In the genomic region with DNA sequence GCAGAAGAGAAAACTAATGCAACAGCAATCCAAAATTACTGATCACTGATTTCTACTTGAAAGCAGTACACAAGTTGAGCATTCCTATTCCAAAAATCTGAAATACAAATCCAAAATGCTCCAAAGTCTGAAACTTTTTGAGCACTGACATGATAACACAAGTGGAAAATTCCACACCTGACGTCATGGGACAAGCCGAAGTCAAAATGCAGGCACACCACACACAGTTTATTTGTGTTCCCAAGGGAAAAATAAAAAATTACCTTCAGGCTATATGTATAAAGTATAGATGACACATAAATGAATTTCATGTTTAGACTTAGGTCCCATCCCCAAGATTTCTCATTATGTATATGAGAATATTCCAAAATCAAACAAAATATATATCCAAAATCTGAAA, we compare ENCODE assay signal across 22 cellular contexts. TPM values are rescaled to one million over a fixed set of nuclear protein-coding genes. Genes with fewer than 3 reads are reported as not detected.
DNase-seq lines count a peak whose midpoint lies in the region; ATAC-seq, FAIRE-seq and TF ChIP-seq lines count a peak whose summit lies in the region.
"Had no signal": no experiment of that assay in that cellular context is flagged by ENCODE, and none has a peak within 500 bp of the region (broad histone marks: within the 10 kb centered on the region; RNA-seq: fewer than 3 reads in every experiment).

No MANE protein-coding gene starts in this region.

- POLR2A ChIA-PET in CD4-positive, alpha-beta T cell (lab: Charles Lee): no interaction called here

- no peak overlapping the region for H3K4me3 Mint-ChIP-seq in astrocyte (ENCODE audit: unreplicated experiment)
- H3K4me3 Mint-ChIP-seq in osteocyte (ENCODE audit: unreplicated experiment): no peak overlapping the region
- no peak overlapping the region for H3K4me3 Mint-ChIP-seq in CD4-positive, alpha-beta T cell
- H3K4me3 Mint-ChIP-seq: B cell; CD4-positive, CD25-positive, alpha-beta regulatory T cell; CD8-positive, alpha-beta memory T cell had no signal

- H3K27ac ChIP-seq in astrocyte (ENCODE audit: low read depth, low read length) (no peak overlapping the region), heart right ventricle (no peak overlapping the region)
- H3K27ac ChIP-seq in CD4-positive, alpha-beta T cell (ENCODE audit: low read depth, low read length): no peak overlapping the region
- H3K27ac ChIP-seq: 22Rv1, BLaER1, C4-2B, GM23248 had no signal

- H3K9me3 ChIP-seq in astrocyte (ENCODE audit: insufficient read depth, low read depth, low read length) (no peaks in the 10 kb centered on the region), heart right ventricle (peaks cover 0 to 14% (median 8%) of the 10 kb centered on the region in 11 donors)
- no peaks in the 10 kb centered on the region for H3K9me3 ChIP-seq in CD4-positive, alpha-beta T cell (ENCODE audit: control insufficient read depth, low read length)

- TF ChIP-seq CTCF in D721Med (IDR thresholded peaks at IDR 0.05; ENCODE audit: insufficient read depth, missing control alignments) (no peak), astrocyte (IDR thresholded peaks at IDR 0.05; ENCODE audit: insufficient read depth, low read depth, low read length) (no peak), epithelial cell of esophagus (IDR thresholded peaks at IDR 0.05; ENCODE audit: insufficient read depth, low read depth, low read length, missing control alignments) (no peak), osteocyte (IDR thresholded peaks at IDR 0.05) (no peak), heart right ventricle (IDR thresholded peaks at IDR 0.05) (no peak)
- TF ChIP-seq CTCF in CD4-positive, alpha-beta T cell (IDR thresholded peaks at IDR 0.05): no peak

- DNase-seq in D721Med (ENCODE audit: insufficient read length, low spot score) (no peak), astrocyte (ENCODE audit: low read depth) (no peak), epithelial cell of esophagus (ENCODE audit: low read depth) (peak; percentile 8), osteocyte (ENCODE audit: extremely low spot score, unreplicated experiment) (no peak), GF-D8 (lab: John Stamatoyannopoulos, UW) (no peak), heart right ventricle (no peak)
- DNase-seq in CD4-positive, alpha-beta T cell: no peak
- DNase-seq: CD4-positive, CD25-positive, alpha-beta regulatory T cell; CD8-positive, alpha-beta memory T cell; DMS53; DMS79 treated with DMSO at 0.1 percent for 48 hours; GM23248; H7; HCEC 1CT had no signal

- no peak overlapping the region for H3K4me3 ChIP-seq in astrocyte (ENCODE audit: insufficient read depth, low read depth, low read length)
- H3K4me3 ChIP-seq in epithelial cell of esophagus (ENCODE audit: low read length): no peak overlapping the region
- H3K4me3 ChIP-seq in heart right ventricle: no peak overlapping the region
- H3K4me3 ChIP-seq: BLaER1, GM23248 had no signal

- no peak for ATAC-seq in CD4-positive, alpha-beta T cell (ENCODE audit: poor library complexity)
- ATAC-seq in heart right ventricle (no peak), HG02610 (IDR thresholded peaks at IDR 0.05; ENCODE audit: unreplicated experiment) (no peak)

- H3K27me3 Mint-ChIP-seq in astrocyte (ENCODE audit: low read depth, unreplicated experiment): no peaks in the 10 kb centered on the region
- H3K27me3 Mint-ChIP-seq in osteocyte (ENCODE audit: unreplicated experiment): no peaks in the 10 kb centered on the region
- no peaks in the 10 kb centered on the region for H3K27me3 Mint-ChIP-seq in CD4-positive, alpha-beta T cell
- H3K27me3 Mint-ChIP-seq: B cell; CD4-positive, CD25-positive, alpha-beta regulatory T cell; CD8-positive, alpha-beta memory T cell had no signal

- H4K20me1 ChIP-seq in astrocyte (ENCODE audit: insufficient read depth, low read length): peaks cover 21% of the 10 kb centered on the region

- 74 to 84% methylated on average over 2 of the region's 2 CpGs for WGBS in heart right ventricle, 2 donors

- H3K79me2 ChIP-seq in astrocyte (ENCODE audit: insufficient read depth, low read length): peaks cover 96% of the 10 kb centered on the region

- H3K4me2 ChIP-seq in astrocyte (ENCODE audit: low read length): no peak overlapping the region
- H3K4me2 ChIP-seq: BLaER1 had no signal

- H3K27ac Mint-ChIP-seq in astrocyte (ENCODE audit: unreplicated experiment) (no peak overlapping the region), osteocyte (ENCODE audit: unreplicated experiment) (peak overlapping the region; percentile 27)
- no peak overlapping the region for H3K27ac Mint-ChIP-seq in CD4-positive, alpha-beta T cell
- H3K27ac Mint-ChIP-seq: B cell; CD4-positive, CD25-positive, alpha-beta regulatory T cell; CD8-positive, alpha-beta memory T cell had no signal

- FAIRE-seq in D721Med (lab: Jason Lieb, UNC) (peak; percentile 44), astrocyte (lab: Jason Lieb, UNC) (peak; percentile 9)
- FAIRE-seq: A204.1, GM12892, H1 had no signal

- H3K36me3 ChIP-seq in astrocyte (ENCODE audit: insufficient read depth, low read length) (peaks cover 5% of the 10 kb centered on the region), heart right ventricle (peaks cover 0 to 12% (median 0%) of the 10 kb centered on the region in 9 donors)

- intact Hi-C loops in CD4-positive, alpha-beta T cell (cut with DNase I, micrococcal nuclease): no loop called here
- intact Hi-C loops in heart right ventricle (cut with DNase I): no loop called here

- H3K9me3 Mint-ChIP-seq in astrocyte (ENCODE audit: unreplicated experiment) (peaks cover 3% of the 10 kb centered on the region), osteocyte (ENCODE audit: unreplicated experiment) (peaks cover 10% of the 10 kb centered on the region)
- no peaks in the 10 kb centered on the region for H3K9me3 Mint-ChIP-seq in CD4-positive, alpha-beta T cell

- H3K27me3 ChIP-seq in astrocyte (ENCODE audit: insufficient read depth, low read length): no peaks in the 10 kb centered on the region
- H3K27me3 ChIP-seq in CD4-positive, alpha-beta T cell (ENCODE audit: control insufficient read depth, insufficient read depth, low read length): no peaks in the 10 kb centered on the region
- no peaks in the 10 kb centered on the region for H3K27me3 ChIP-seq in heart right ventricle
- H3K27me3 ChIP-seq: BLaER1 had no signal

- H2AFZ ChIP-seq in astrocyte (ENCODE audit: low read depth, low read length): no peak overlapping the region
- H2AFZ ChIP-seq: GM23248 had no signal

- H3K4me1 Mint-ChIP-seq in astrocyte (ENCODE audit: low read depth, unreplicated experiment): peaks cover under 1% of the 10 kb centered on the region
- H3K4me1 Mint-ChIP-seq in osteocyte (ENCODE audit: unreplicated experiment): peaks cover 34% of the 10 kb centered on the region
- H3K4me1 Mint-ChIP-seq in CD4-positive, alpha-beta T cell (ENCODE audit: low read depth): no peaks in the 10 kb centered on the region
- H3K4me1 Mint-ChIP-seq: B cell; CD4-positive, CD25-positive, alpha-beta regulatory T cell; CD8-positive, alpha-beta memory T cell had no signal

- no peak overlapping the region for H3K9ac ChIP-seq in astrocyte (ENCODE audit: low read length)
- H3K9ac ChIP-seq: BLaER1, GM23248 had no signal

- H3K4me1 ChIP-seq in astrocyte (ENCODE audit: insufficient read depth, low read length) (no peaks in the 10 kb centered on the region), heart right ventricle (peaks cover 0 to 12% (median 0%) of the 10 kb centered on the region in 9 donors)
- H3K4me1 ChIP-seq: BLaER1 had no signal

- H3K36me3 Mint-ChIP-seq in astrocyte (ENCODE audit: low read depth, unreplicated experiment): peaks cover 7% of the 10 kb centered on the region
- peaks cover 48% of the 10 kb centered on the region for H3K36me3 Mint-ChIP-seq in osteocyte (ENCODE audit: unreplicated experiment)
- no peaks in the 10 kb centered on the region for H3K36me3 Mint-ChIP-seq in CD4-positive, alpha-beta T cell (ENCODE audit: low read depth)
- H3K36me3 Mint-ChIP-seq: CD8-positive, alpha-beta memory T cell had no signal

- CTCF ChIA-PET in CD4-positive, alpha-beta T cell (lab: Charles Lee): no interaction called here

RNA-seq across cellular contexts. Expression of a gene that starts 20.7 kb away (rescaled TPM):
- total RNA-seq in astrocyte: 25.0 and 29.4 TPM in 2 replicates
- 45.3 and 45.4 TPM in 2 replicates for total RNA-seq in osteocyte
- under 1 TPM; 0.27 to 0.36 TPM for total RNA-seq in CD4-positive, alpha-beta T cell
- total RNA-seq in heart right ventricle: 10 to 100 TPM in 4 of 10 donors, 1 to 10 TPM in 6; 5.2 to 20.1 (median 8.5) TPM
- polyA plus RNA-seq in heart right ventricle: 1 to 10 TPM; 2.1 to 2.4 TPM

Comparison
In these comparisons a context has a peak if more than half of its experiments do, and no peak if none do; other contexts are left out.
1. RNA of a gene that starts 20.7 kb away (total RNA-seq): 45.3 to 45.4 TPM in osteocyte, 25.0 to 29.4 TPM in astrocyte and 5.2 to 20.1 TPM in heart right ventricle; 0.27 to 0.36 TPM in CD4-positive, alpha-beta T cell; every median in the first group is over 4 times any median in the second.